ENCODE assay signal across 26 cellular contexts in genomic region chr6:115544765-115545409, GRCh38.
DNase-seq lines count a peak whose midpoint lies in the region; ATAC-seq and TF ChIP-seq lines count a peak whose summit lies in the region.
"Had no signal": no experiment of that assay in that cellular context is flagged by ENCODE, and none has a peak within 500 bp of the region (broad histone marks: within the 10 kb centered on the region; RNA-seq: fewer than 3 reads in every experiment).

No MANE protein-coding gene starts in this region.

- no peaks in the 10 kb centered on the region for H3K9me3 ChIP-seq in IMR-90 (ENCODE audit: control insufficient read depth, insufficient read depth, low read length)
- no peaks in the 10 kb centered on the region for H3K9me3 ChIP-seq in mesenchymal stem cell (ENCODE audit: control insufficient read depth, low read length)
- H3K9me3 ChIP-seq in breast epithelium, result no peaks in the 10 kb centered on the region
- H3K9me3 ChIP-seq: BLaER1, HAP-1 had no signal

- H3K4me3 ChIP-seq in IMR-90 (ENCODE audit: insufficient read depth, low read depth, low read length) (no peak overlapping the region), coronary artery (peak overlapping the region; percentile 50), mesenchymal stem cell (ENCODE audit: insufficient read depth in 1 of 2, low read depth in 1 of 2, low read length in 2 of 2) (no peak overlapping the region), breast epithelium (no peak overlapping the region)
- H3K4me3 ChIP-seq: BLaER1, cardiac muscle cell, HAP-1, lung had no signal

- no peak overlapping the region for H2BK12ac ChIP-seq in mesenchymal stem cell (ENCODE audit: low read length in 2 of 2)

- peak; percentile 36 for DNase-seq in A172 (ENCODE audit: low spot score)
- DNase-seq in IMR-90, result no peak
- no peak for DNase-seq in coronary artery (ENCODE audit: low spot score)
- no peak for DNase-seq in mesenchymal stem cell
- DNase-seq in breast epithelium (ENCODE audit: low spot score in 2 of 2), result no peak
- no peak for DNase-seq in activated gamma-delta T cell treated with Interleukin-2 at 50 U/mL for 16 hours
- no peak for DNase-seq in activated CD8-positive, alpha-beta memory T cell treated with anti-CD3 and anti-CD28 coated beads, Interleukin-2, amount 50 U/mL, for 4 hours
- DNase-seq: activated CD4-positive, alpha-beta T cell treated with anti-CD3 and anti-CD28 coated beads for 48 hours; activated naive CD4-positive, alpha-beta T cell treated with anti-CD3 and anti-CD28 coated beads for 36 hours; activated T-cell treated with anti-CD3 and anti-CD28 coated beads, Interleukin-2, amount 50 U/mL, for 48 hours; amygdala; dermis blood vessel endothelial cell; DND-41; NCI-H1092; NCI-H187 treated with DMSO at 0.1 percent for 48 hours; nucleus accumbens; SHP77 treated with DMSO at 0.1 percent for 48 hours; stimulated activated CD4-positive, alpha-beta T cell treated with anti-CD3 and anti-CD28 coated beads, Interleukin-2, amount 100 ng/mL, for 48 hours; T-cell had no signal

- H2BK15ac ChIP-seq in IMR-90 (ENCODE audit: low read depth, low read length) (no peak overlapping the region), mesenchymal stem cell (ENCODE audit: low read depth, poor library complexity, severe bottlenecking) (no peak overlapping the region)

- no peak overlapping the region for H3K14ac ChIP-seq in IMR-90 (replicated peaks; ENCODE audit: low read depth, low read length)
- H3K14ac ChIP-seq in mesenchymal stem cell (ENCODE audit: low read length in 2 of 2), result no peak overlapping the region

- H3K27ac ChIP-seq in IMR-90 (ENCODE audit: insufficient read depth, low read length), result no peak overlapping the region
- H3K27ac ChIP-seq in coronary artery, result no peak overlapping the region
- no peak overlapping the region for H3K27ac ChIP-seq in mesenchymal stem cell (ENCODE audit: low read length, poor library complexity, severe bottlenecking)
- H3K27ac ChIP-seq in breast epithelium, result no peak overlapping the region
- H3K27ac ChIP-seq: BLaER1, cardiac muscle cell, HL-60 had no signal

- no peak overlapping the region for H2AK9ac ChIP-seq in IMR-90 (replicated peaks; ENCODE audit: low read depth, low read length, poor library complexity)

- in situ Hi-C loops in IMR-90 (cut with MboI; ENCODE audit: low sequenced_read_pairs), result no loop called here

- no peaks in the 10 kb centered on the region for H3K79me1 ChIP-seq in IMR-90 (ENCODE audit: low read depth in 1 of 2, low read length in 2 of 2)
- no peaks in the 10 kb centered on the region for H3K79me1 ChIP-seq in mesenchymal stem cell (replicated peaks; ENCODE audit: low read length, poor library complexity, severe bottlenecking)

- H4K91ac ChIP-seq in IMR-90 (ENCODE audit: insufficient read depth, low read depth, low read length), result no peak overlapping the region
- no peak overlapping the region for H4K91ac ChIP-seq in mesenchymal stem cell (ENCODE audit: low read length)

- no TSS peak for BruUV-seq in IMR-90 (replicated peaks; lab: Mats Ljungman, UMichigan)

- POLR2A ChIA-PET in IMR-90 (lab: Charles Lee; ENCODE audit: unreplicated experiment), result no interaction called here

- H2AFZ ChIP-seq in IMR-90 (replicated peaks; ENCODE audit: low read length, poor library complexity) (peak overlapping the region; percentile 63), mesenchymal stem cell (ENCODE audit: low read depth, low read length) (no peak overlapping the region)

- H3K4me2 ChIP-seq in IMR-90 (ENCODE audit: low read depth, low read length), result no peak overlapping the region
- peak overlapping the region; percentile 36 for H3K4me2 ChIP-seq in mesenchymal stem cell (ENCODE audit: low read length, poor library complexity, severe bottlenecking)
- H3K4me2 ChIP-seq: BLaER1 had no signal

- no peak overlapping the region for H3K23ac ChIP-seq in IMR-90 (ENCODE audit: low read depth, low read length)
- no peak overlapping the region for H3K23ac ChIP-seq in mesenchymal stem cell (ENCODE audit: low read length in 2 of 2)

- H3K4ac ChIP-seq in IMR-90 (ENCODE audit: low read depth, low read length) (no peak overlapping the region), mesenchymal stem cell (ENCODE audit: low read depth in 1 of 2, low read length in 2 of 2) (no peak overlapping the region)

- TF ChIP-seq POLR2A in IMR-90 (IDR thresholded peaks at IDR 0.05; ENCODE audit: low read depth, low read length) (no peak), breast epithelium (IDR thresholded peaks at IDR 0.05) (no peak)

- no peaks in the 10 kb centered on the region for H3K27me3 ChIP-seq in IMR-90 (ENCODE audit: control insufficient read depth, insufficient read depth, low read length)
- no peaks in the 10 kb centered on the region for H3K27me3 ChIP-seq in mesenchymal stem cell (ENCODE audit: control insufficient read depth in 1 of 2, insufficient read depth in 1 of 2, low read length in 2 of 2)
- H3K27me3 ChIP-seq in breast epithelium, result no peaks in the 10 kb centered on the region
- H3K27me3 ChIP-seq: BLaER1, cardiac muscle cell had no signal

- no peak for TF ChIP-seq CTCF in IMR-90 (conservative IDR thresholded peaks at IDR 0.05; ENCODE audit: low read depth, low read length)
- TF ChIP-seq CTCF in coronary artery (IDR thresholded peaks at IDR 0.05), result no peak
- no peak for TF ChIP-seq CTCF in breast epithelium (IDR thresholded peaks at IDR 0.05)

- no peaks in the 10 kb centered on the region for H3K9me1 ChIP-seq in IMR-90 (ENCODE audit: insufficient read depth, low read length)

- no peak overlapping the region for H4K5ac ChIP-seq in IMR-90 (ENCODE audit: low read depth, low read length)

- H4K8ac ChIP-seq in IMR-90 (ENCODE audit: low read depth in 2 of 2, low read length in 2 of 2) (no peak overlapping the region), mesenchymal stem cell (ENCODE audit: low read length) (no peak overlapping the region)

- H3K18ac ChIP-seq in IMR-90 (ENCODE audit: low read depth, low read length), result no peak overlapping the region
- H3K18ac ChIP-seq in mesenchymal stem cell (ENCODE audit: low read depth in 1 of 2, low read length in 2 of 2), result no peak overlapping the region

- no peaks in the 10 kb centered on the region for H3K4me1 ChIP-seq in IMR-90 (ENCODE audit: control insufficient read depth, insufficient read depth, low read length)
- peaks cover 10% of the 10 kb centered on the region for H3K4me1 ChIP-seq in mesenchymal stem cell (ENCODE audit: control insufficient read depth, insufficient read depth, low read depth, low read length)
- no peaks in the 10 kb centered on the region for H3K4me1 ChIP-seq in breast epithelium
- H3K4me1 ChIP-seq: BLaER1, HAP-1 had no signal

- ATAC-seq in IMR-90 (ENCODE audit: low read depth) (no peak), HG03442 (IDR thresholded peaks at IDR 0.05; ENCODE audit: unreplicated experiment) (no peak)
- ATAC-seq: stimulated activated effector memory CD8-positive, alpha-beta T cell treated with anti-CD3 and anti-CD28 coated beads, Interleukin-12 subunit alpha, Interleukin-12 subunit beta, amount 100 ng/mL, for 72 hours; T-cell had no signal

- intact Hi-C loops in IMR-90 (cut with micrococcal nuclease), result loop anchor here (10.0 kb wide), 1 partner anchor 800 kb away; no protein-coding TSS in a partner anchor
- intact Hi-C loops in breast epithelium (cut with DNase I; ENCODE audit: low total_unique reads), result no loop called here

- TF ChIP-seq RAD21 in IMR-90 (IDR thresholded peaks at IDR 0.05; ENCODE audit: low read length), result no peak

- H2AK5ac ChIP-seq in IMR-90 (ENCODE audit: low read depth, low read length) (no peak overlapping the region), mesenchymal stem cell (ENCODE audit: low read length, severe bottlenecking) (no peak overlapping the region)

- no peaks in the 10 kb centered on the region for H3K36me3 ChIP-seq in IMR-90 (ENCODE audit: control insufficient read depth, insufficient read depth, low read length)
- H3K36me3 ChIP-seq in mesenchymal stem cell (ENCODE audit: control insufficient read depth in 1 of 2, insufficient read depth in 2 of 2, low read depth in 1 of 2, low read length in 2 of 2), result no peaks in the 10 kb centered on the region
- H3K36me3 ChIP-seq in breast epithelium, result no peaks in the 10 kb centered on the region
- H3K36me3 ChIP-seq: BLaER1, cardiac muscle cell, HAP-1 had no signal

- H2BK20ac ChIP-seq in IMR-90 (ENCODE audit: low read depth, low read length), result no peak overlapping the region

- H2BK120ac ChIP-seq in IMR-90 (ENCODE audit: low read depth, low read length) (no peak overlapping the region), mesenchymal stem cell (ENCODE audit: low read depth, low read length) (no peak overlapping the region)

- CTCF ChIA-PET in IMR-90 (lab: Yijun Ruan, JAX), result no interaction called here

- no peak overlapping the region for H3K9ac ChIP-seq in IMR-90 (ENCODE audit: low read depth, low read length)
- no peak overlapping the region for H3K9ac ChIP-seq in mesenchymal stem cell (ENCODE audit: low read length)
- H3K9ac ChIP-seq: BLaER1 had no signal

- no peak overlapping the region for H2BK5ac ChIP-seq in IMR-90 (ENCODE audit: low read depth, low read length, poor library complexity, severe bottlenecking)
- H2BK5ac ChIP-seq in mesenchymal stem cell (ENCODE audit: low read depth, low read length, poor library complexity, severe bottlenecking), result no peak overlapping the region

- H4K20me1 ChIP-seq in IMR-90 (ENCODE audit: insufficient read depth, low read length), result no peaks in the 10 kb centered on the region
- H4K20me1 ChIP-seq: BLaER1 had no signal

- dilution Hi-C loops in IMR-90 (cut with HindIII; ENCODE audit: low sequenced_read_pairs, unreplicated experiment), result no loop called here

- no peak overlapping the region for H3K56ac ChIP-seq in IMR-90 (ENCODE audit: extremely low read depth, insufficient read depth, low read length)

- WGBS in IMR-90 (ENCODE audit: extremely low coverage in 2 of 2, insufficient read length in 1 of 2), 2 experiments, result 81% methylated on average over 9 of the region's 17 CpGs; no CpG with 5 or more reads in 1 of the 2 experiments
- 88% methylated on average over 17 of the region's 17 CpGs for WGBS in mesenchymal stem cell

TF ChIP-seq in IMR-90, 13 proteins besides CTCF, POLR2A, EP300 and RAD21 (continues in another document):
- TF ChIP-seq RFX5 (IDR thresholded peaks at IDR 0.05; ENCODE audit: low read depth, low read length) (no peak), NFE2L2 (IDR thresholded peaks at IDR 0.05; ENCODE audit: low read depth, low read length) (no peak), BHLHE40 (IDR thresholded peaks at IDR 0.05; ENCODE audit: low read depth, low read length) (no peak), FOS (IDR thresholded peaks at IDR 0.05; ENCODE audit: low read depth, low read length) (no peak), MAFK (IDR thresholded peaks at IDR 0.05; ENCODE audit: low read depth, low read length) (no peak), CEBPB (IDR thresholded peaks at IDR 0.05; ENCODE audit: low read depth, low read length) (no peak), CHD1 (IDR thresholded peaks at IDR 0.05; ENCODE audit: low read depth, low read length) (no peak), RCOR1 (IDR thresholded peaks at IDR 0.05; ENCODE audit: insufficient replicate concordance, low read length) (no peak)
